1 cellular context compared by ENCODE assay signal in genomic region chrX:15647510-15647909, GRCh38. TPM values are rescaled to one million over a fixed set of nuclear protein-coding genes. Genes with fewer than 3 reads are reported as not detected.
"Had no signal": no experiment of that assay in that cellular context is flagged by ENCODE, and none has a peak within 500 bp of the region (broad histone marks: within the 10 kb centered on the region; RNA-seq: fewer than 3 reads in every experiment).

No MANE protein-coding gene starts in this region.

RNA-seq across cellular contexts. Expression of gene ACE2, which starts 46.8 kb away (rescaled TPM):
- total RNA-seq: occipital lobe had no signal
